Comparison of ENCODE assay signal across 23 cellular contexts in the genomic region with DNA sequence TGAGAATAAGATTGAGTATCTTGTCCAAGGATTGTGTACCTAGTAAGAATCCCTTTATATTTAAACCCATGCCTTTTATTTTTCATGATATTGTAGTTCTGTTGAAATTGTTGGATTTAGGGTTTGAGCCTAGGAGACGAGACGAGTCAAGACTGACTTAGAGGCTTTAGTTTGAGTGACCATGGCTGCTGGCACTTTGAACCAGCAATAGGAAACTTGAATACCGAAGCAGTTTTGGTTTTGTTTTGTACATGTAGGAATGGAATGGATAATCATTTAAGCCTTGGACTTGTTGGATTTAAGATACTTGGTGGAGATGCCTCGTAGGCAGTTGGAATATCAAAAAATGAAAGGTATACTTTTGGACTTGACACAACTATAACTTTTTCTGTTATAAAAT.
"Had no signal": no experiment of that assay in that cellular context is flagged by ENCODE, and none has a peak within 500 bp of the region (broad histone marks: within the 10 kb centered on the region; RNA-seq: fewer than 3 reads in every experiment).

No MANE protein-coding gene starts in this region.

- H3K36me3 ChIP-seq: cardiac muscle cell, esophagus muscularis mucosa, tibial nerve had no signal

- H3K4me1 Mint-ChIP-seq: activated B cell treated with CpG ODN at 0.5 μM for 24 hours had no signal

- H3K4me3 ChIP-seq: cardiac muscle cell, esophagus muscularis mucosa, lung, tibial nerve had no signal

- H2AFZ ChIP-seq: parathyroid adenoma had no signal

- H3K27me3 Mint-ChIP-seq: activated B cell treated with CpG ODN at 0.5 μM for 24 hours; activated CD4-positive, alpha-beta memory T cell treated with anti-CD3 and anti-CD28 coated beads for 36 hours had no signal

- H3K27ac Mint-ChIP-seq: activated B cell treated with CpG ODN at 0.5 μM for 24 hours; activated CD4-positive, alpha-beta memory T cell treated with anti-CD3 and anti-CD28 coated beads for 36 hours; activated naive CD4-positive, alpha-beta T cell treated with anti-CD3 and anti-CD28 coated beads, Interleukin-2, amount 50 U/mL, for 72 hours; activated T-helper 1 cell treated with anti-CD3 and anti-CD28 coated beads, Interleukin-12 subunit alpha, Interleukin-12 subunit beta, Interleukin-2, Interleukin-4 antibody, amounts not matched to agents 30 ng/mL and 10 ng/mL and 1 ng/mL, durations not matched to agents 14 hours and 24 hours and 36 hours; mesothelial cell of epicardium had no signal

- H3K27me3 ChIP-seq: cardiac muscle cell, esophagus muscularis mucosa, tibial nerve had no signal

- DNase-seq: activated B cell treated with CpG ODN at 0.5 μM for 24 hours; activated CD4-positive, alpha-beta memory T cell treated with anti-CD3 and anti-CD28 coated beads for 36 hours; activated CD4-positive, alpha-beta T cell treated with anti-CD3 and anti-CD28 coated beads for 4 hours; activated gamma-delta T cell treated with Interleukin-2 at 50 U/mL for 16 hours; activated T-cell treated with anti-CD3 and anti-CD28 coated beads for 4 hours; dermis blood vessel endothelial cell; effector memory CD4-positive, alpha-beta T cell; foreskin fibroblast; glutamatergic neuron; hippocampal formation; stimulated activated CD4-positive, alpha-beta T cell treated with anti-CD3 and anti-CD28 coated beads, Interleukin-2, amount 100 ng/mL, for 24 hours; stimulated activated naive CD4-positive, alpha-beta T cell treated with Interleukin-2 at 50 U/mL for 16 hours; substantia nigra; T-helper 1 cell; T-helper 9 cell had no signal

- H3K27ac ChIP-seq: cardiac muscle cell, parathyroid adenoma, tibial nerve had no signal

- ATAC-seq: activated naive CD4-positive, alpha-beta T cell treated with anti-CD3 and anti-CD28 coated beads, Interleukin-2, amount 50 U/mL, for 72 hours had no signal

- H3K4me1 ChIP-seq: parathyroid adenoma, tibial nerve had no signal

- H3K79me2 ChIP-seq: parathyroid adenoma had no signal

- H3K9me3 ChIP-seq: esophagus muscularis mucosa, tibial nerve had no signal

- H3K9ac ChIP-seq: parathyroid adenoma had no signal

- H3K4me3 Mint-ChIP-seq: activated B cell treated with CpG ODN at 0.5 μM for 24 hours; activated CD4-positive, alpha-beta memory T cell treated with anti-CD3 and anti-CD28 coated beads for 36 hours; activated T-helper 1 cell treated with anti-CD3 and anti-CD28 coated beads, Interleukin-12 subunit alpha, Interleukin-12 subunit beta, Interleukin-2, Interleukin-4 antibody, amounts not matched to agents 30 ng/mL and 10 ng/mL and 1 ng/mL, durations not matched to agents 14 hours and 24 hours and 36 hours; mesothelial cell of epicardium had no signal

- H3K9me3 Mint-ChIP-seq: activated B cell treated with CpG ODN at 0.5 μM for 24 hours; activated CD4-positive, alpha-beta memory T cell treated with anti-CD3 and anti-CD28 coated beads for 36 hours; activated T-helper 1 cell treated with anti-CD3 and anti-CD28 coated beads, Interleukin-12 subunit alpha, Interleukin-12 subunit beta, Interleukin-2, Interleukin-4 antibody, amounts not matched to agents 30 ng/mL and 10 ng/mL and 1 ng/mL, durations not matched to agents 14 hours and 24 hours and 36 hours had no signal

- H3K36me3 Mint-ChIP-seq: activated CD4-positive, alpha-beta memory T cell treated with anti-CD3 and anti-CD28 coated beads for 36 hours; activated naive CD4-positive, alpha-beta T cell treated with anti-CD3 and anti-CD28 coated beads, Interleukin-2, amount 50 U/mL, for 72 hours; mesothelial cell of epicardium had no signal
